ENCODE assay signal across 14 cellular contexts in genomic region chr11:48037709-48038468, GRCh38. TPM values are rescaled to one million over a fixed set of nuclear protein-coding genes. Genes with fewer than 3 reads are reported as not detected.
DNase-seq lines count a peak whose midpoint lies in the region; ATAC-seq and TF ChIP-seq lines count a peak whose summit lies in the region.
"Had no signal": no experiment of that assay in that cellular context is flagged by ENCODE, and none has a peak within 500 bp of the region (broad histone marks: within the 10 kb centered on the region; RNA-seq: fewer than 3 reads in every experiment).

No MANE protein-coding gene starts in this region.

- CTCF ChIA-PET in activated naive CD4-positive, alpha-beta T cell treated with anti-CD3 and anti-CD28 coated beads for 36 hours (lab: Charles Lee): interaction anchor here (0.6 to 1.9 kb wide), 2 partner anchors 10 to 71 kb away, joined by 3 to 5 read pairs; no protein-coding TSS in a partner anchor

- no peaks in the 10 kb centered on the region for H3K9me2 ChIP-seq in OCI-LY1 (ENCODE audit: low read depth, low read length)

- no peak for DNase-seq in T-helper 1 cell
- peak; percentile 57 to 62 for DNase-seq in fibroblast of lung (ENCODE audit: low read depth in 2 of 2)
- no peak for DNase-seq in stimulated activated naive B cell treated with anti-CD40 and anti-IgM and Interleukin-4, amounts not matched to agents 10 μg/mL and 1 μg/mL and 100 μg/mL, for 72 hours
- DNase-seq in activated naive CD4-positive, alpha-beta T cell treated with anti-CD3 and anti-CD28 coated beads for 36 hours: no peak
- no peak for DNase-seq in GF-D8 (lab: John Stamatoyannopoulos, UW)
- DNase-seq: CD4-positive, alpha-beta T cell; H7; MM.1S had no signal

- H3K36me3 Mint-ChIP-seq in T-helper 1 cell treated with Interleukin-12 subunit alpha and Interleukin-12 subunit beta and Interleukin-4 antibody, amounts not matched to agents 30 μg/mL and 1 μg/mL, for 36 hours (ENCODE audit: low read depth): peaks cover 44% of the 10 kb centered on the region
- peaks cover 3 to 6% of the 10 kb centered on the region in 2 donors for H3K36me3 Mint-ChIP-seq in stimulated activated naive B cell treated with anti-CD40 and anti-IgM and Interleukin-4, amounts not matched to agents 10 μg/mL and 1 μg/mL and 100 μg/mL, for 72 hours
- no peaks in the 10 kb centered on the region for H3K36me3 Mint-ChIP-seq in activated naive CD4-positive, alpha-beta T cell treated with anti-CD3 and anti-CD28 coated beads for 36 hours (ENCODE audit: low read depth)

- intact Hi-C loops in activated naive CD4-positive, alpha-beta T cell treated with anti-CD3 and anti-CD28 coated beads for 36 hours (cut with micrococcal nuclease): no loop called here

- TF ChIP-seq CTCF in OCI-LY1 (IDR thresholded peaks at IDR 0.05; ENCODE audit: low read length) (no peak), fibroblast of lung (conservative IDR thresholded peaks at IDR 0.05 in 1 of 2, IDR thresholded peaks at IDR 0.05 in 1 of 2; ENCODE audit: low read depth in 1 of 2, low read length in 2 of 2) (no peak)

- H3K27me3 Mint-ChIP-seq in T-helper 1 cell treated with Interleukin-12 subunit alpha and Interleukin-12 subunit beta and Interleukin-4 antibody, amounts not matched to agents 30 μg/mL and 1 μg/mL, for 36 hours (ENCODE audit: low read depth): no peaks in the 10 kb centered on the region
- no peaks in the 10 kb centered on the region for H3K27me3 Mint-ChIP-seq in stimulated activated naive B cell treated with anti-CD40 and anti-IgM and Interleukin-4, amounts not matched to agents 10 μg/mL and 1 μg/mL and 100 μg/mL, for 72 hours
- H3K27me3 Mint-ChIP-seq in activated naive CD4-positive, alpha-beta T cell treated with anti-CD3 and anti-CD28 coated beads for 36 hours (ENCODE audit: low read depth): no peaks in the 10 kb centered on the region
- H3K27me3 Mint-ChIP-seq: CD4-positive, alpha-beta T cell had no signal

- no peak overlapping the region for H3K4me3 ChIP-seq in OCI-LY1 (ENCODE audit: low read depth, low read length, poor library complexity, severe bottlenecking)
- H3K4me3 ChIP-seq in fibroblast of lung (replicated peaks in 1 of 4; ENCODE audit: control extremely low read depth in 1 of 4, insufficient read depth in 1 of 4, low read depth in 3 of 4, low read length in 4 of 4): no peak overlapping the region
- H3K4me3 ChIP-seq: A549 had no signal

- H3K27ac Mint-ChIP-seq in T-helper 1 cell treated with Interleukin-12 subunit alpha and Interleukin-12 subunit beta and Interleukin-4 antibody, amounts not matched to agents 30 μg/mL and 1 μg/mL, for 36 hours: peak overlapping the region; percentile 10
- peak overlapping the region; percentile 0 for H3K27ac Mint-ChIP-seq in stimulated activated naive B cell treated with anti-CD40 and anti-IgM and Interleukin-4, amounts not matched to agents 10 μg/mL and 1 μg/mL and 100 μg/mL, for 72 hours
- H3K27ac Mint-ChIP-seq in activated naive CD4-positive, alpha-beta T cell treated with anti-CD3 and anti-CD28 coated beads for 36 hours: no peak overlapping the region
- H3K27ac Mint-ChIP-seq: CD4-positive, alpha-beta T cell had no signal

- peaks cover 48% of the 10 kb centered on the region; the same call in 1 of the 2 replicates for H3K36me3 ChIP-seq in OCI-LY1 (ENCODE audit: insufficient read depth, low read length)
- no peaks in the 10 kb centered on the region for H3K36me3 ChIP-seq in fibroblast of lung (ENCODE audit: control insufficient read depth, insufficient read depth, low read length)

- H3K9me3 ChIP-seq in OCI-LY1 (ENCODE audit: low read length) (no peaks in the 10 kb centered on the region), fibroblast of lung (ENCODE audit: control insufficient read depth, insufficient read depth, low read depth, low read length) (no peaks in the 10 kb centered on the region)
- H3K9me3 ChIP-seq: A549 had no signal

- H3K27ac ChIP-seq in OCI-LY1 (ENCODE audit: low read depth, low read length, poor library complexity, severe bottlenecking) (peak overlapping the region; percentile 67), fibroblast of lung (ENCODE audit: insufficient read depth, low read length) (no peak overlapping the region)
- H3K27ac ChIP-seq: A549 had no signal

- no peak overlapping the region for H2AFZ ChIP-seq in OCI-LY1 (ENCODE audit: low read length)
- H2AFZ ChIP-seq in fibroblast of lung (ENCODE audit: low read length): no peak overlapping the region

- ATAC-seq in stimulated activated naive B cell treated with anti-CD40 and anti-IgM and Interleukin-4, amounts not matched to agents 10 μg/mL and 1 μg/mL and 100 μg/mL, for 72 hours (replicated peaks): peak in 1 of 2 donors; percentile 71
- no peak for ATAC-seq in GM21526 (IDR thresholded peaks at IDR 0.05; ENCODE audit: low FRiP score, unreplicated experiment)
- ATAC-seq: A549; activated CD4-positive, CD25-positive, alpha-beta regulatory T cell treated with anti-CD3 and anti-CD28 coated beads, Interleukin-2, amount 50 U/mL, for 24 hours had no signal

- H3K27me3 ChIP-seq in OCI-LY1 (ENCODE audit: insufficient read depth, low read length): no peaks in the 10 kb centered on the region
- H3K27me3 ChIP-seq in fibroblast of lung (ENCODE audit: control insufficient read depth, insufficient read depth, low read length): no peaks in the 10 kb centered on the region

- H3K9me3 Mint-ChIP-seq in T-helper 1 cell treated with Interleukin-12 subunit alpha and Interleukin-12 subunit beta and Interleukin-4 antibody, amounts not matched to agents 30 μg/mL and 1 μg/mL, for 36 hours: no peaks in the 10 kb centered on the region
- H3K9me3 Mint-ChIP-seq in stimulated activated naive B cell treated with anti-CD40 and anti-IgM and Interleukin-4, amounts not matched to agents 10 μg/mL and 1 μg/mL and 100 μg/mL, for 72 hours: no peaks in the 10 kb centered on the region
- no peaks in the 10 kb centered on the region for H3K9me3 Mint-ChIP-seq in activated naive CD4-positive, alpha-beta T cell treated with anti-CD3 and anti-CD28 coated beads for 36 hours
- H3K9me3 Mint-ChIP-seq: CD4-positive, alpha-beta T cell; nephron had no signal

- H3K9ac ChIP-seq in OCI-LY1 (ENCODE audit: low read length) (peak overlapping the region; percentile 1; the same call in 1 of the 2 replicates), fibroblast of lung (ENCODE audit: insufficient read depth, low read length) (no peak overlapping the region)

- peaks cover 5% of the 10 kb centered on the region for H3F3A ChIP-seq in OCI-LY1 (ENCODE audit: insufficient read depth, low read length)

- no peaks in the 10 kb centered on the region for H4K20me1 ChIP-seq in OCI-LY1 (ENCODE audit: insufficient read depth, low read length)
- H4K20me1 ChIP-seq in fibroblast of lung (ENCODE audit: control insufficient read depth, extremely low read depth, insufficient read depth, low read length): no peaks in the 10 kb centered on the region

- peaks cover 59% of the 10 kb centered on the region for H3K4me1 Mint-ChIP-seq in T-helper 1 cell treated with Interleukin-12 subunit alpha and Interleukin-12 subunit beta and Interleukin-4 antibody, amounts not matched to agents 30 μg/mL and 1 μg/mL, for 36 hours (ENCODE audit: low read depth)
- peaks cover 40 to 77% of the 10 kb centered on the region in 2 donors for H3K4me1 Mint-ChIP-seq in stimulated activated naive B cell treated with anti-CD40 and anti-IgM and Interleukin-4, amounts not matched to agents 10 μg/mL and 1 μg/mL and 100 μg/mL, for 72 hours
- H3K4me1 Mint-ChIP-seq in activated naive CD4-positive, alpha-beta T cell treated with anti-CD3 and anti-CD28 coated beads for 36 hours (ENCODE audit: low read depth): peaks cover 61% of the 10 kb centered on the region

- peaks cover 65% of the 10 kb centered on the region for H3K79me2 ChIP-seq in OCI-LY1 (ENCODE audit: insufficient read depth, low read length)
- no peaks in the 10 kb centered on the region for H3K79me2 ChIP-seq in fibroblast of lung (ENCODE audit: control insufficient read depth, insufficient read depth, low read length)

- no peak overlapping the region; the same call in 1 of the 2 replicates for H3K4me2 ChIP-seq in OCI-LY1 (ENCODE audit: low read length)
- no peak overlapping the region for H3K4me2 ChIP-seq in fibroblast of lung (ENCODE audit: extremely low read depth, insufficient read depth, low read length)
- H3K4me2 ChIP-seq: A549 had no signal

- H3K4me1 ChIP-seq in OCI-LY1 (ENCODE audit: insufficient read depth, low read length, severe bottlenecking) (peaks cover 97% of the 10 kb centered on the region), fibroblast of lung (ENCODE audit: control insufficient read depth, extremely low read depth, insufficient read depth, low read length) (peaks cover 3% of the 10 kb centered on the region)

- H3K4me3 Mint-ChIP-seq in T-helper 1 cell treated with Interleukin-12 subunit alpha and Interleukin-12 subunit beta and Interleukin-4 antibody, amounts not matched to agents 30 μg/mL and 1 μg/mL, for 36 hours: no peak overlapping the region
- H3K4me3 Mint-ChIP-seq in stimulated activated naive B cell treated with anti-CD40 and anti-IgM and Interleukin-4, amounts not matched to agents 10 μg/mL and 1 μg/mL and 100 μg/mL, for 72 hours: no peak overlapping the region
- H3K4me3 Mint-ChIP-seq in activated naive CD4-positive, alpha-beta T cell treated with anti-CD3 and anti-CD28 coated beads for 36 hours: no peak overlapping the region
- H3K4me3 Mint-ChIP-seq: CD4-positive, alpha-beta T cell; nephron had no signal

RNA-seq across cellular contexts. Expression of gene PTPRJ, which starts 57.5 kb away (rescaled TPM):
- total RNA-seq in fibroblast of lung: 3.9 and 5.8 TPM in 2 replicates
- polyA plus RNA-seq in fibroblast of lung: 2.4 and 5.3 TPM in 2 replicates
- 4.0 and 11.5 TPM in 2 replicates for polyA plus RNA-seq in fibroblast of lung (2012)
- polyA minus RNA-seq in fibroblast of lung (ENCODE audit: low replicate concordance): 9.1 and 16.5 TPM in 2 replicates
- total RNA-seq in activated naive CD4-positive, alpha-beta T cell treated with anti-CD3 and anti-CD28 coated beads for 36 hours: 10 to 100 TPM in 1 of 2 experiments, 1 to 10 TPM in 1; 8.2 to 10.7 TPM

Comparison
In these comparisons a context has a peak if more than half of its experiments do, and no peak if none do; other contexts are left out.
1. DNase-seq: peak in fibroblast of lung (2 of 2); none in T-helper 1 cell (0 of 5), stimulated activated naive B cell treated with anti-CD40 and anti-IgM and Interleukin-4, amounts not matched to agents 10 μg/mL and 1 μg/mL and 100 μg/mL, for 72 hours (single experiment), activated naive CD4-positive, alpha-beta T cell treated with anti-CD3 and anti-CD28 coated beads for 36 hours (single experiment) and GF-D8 (single experiment).